Comparison of ENCODE assay signal across 26 cellular contexts in the genomic region with DNA sequence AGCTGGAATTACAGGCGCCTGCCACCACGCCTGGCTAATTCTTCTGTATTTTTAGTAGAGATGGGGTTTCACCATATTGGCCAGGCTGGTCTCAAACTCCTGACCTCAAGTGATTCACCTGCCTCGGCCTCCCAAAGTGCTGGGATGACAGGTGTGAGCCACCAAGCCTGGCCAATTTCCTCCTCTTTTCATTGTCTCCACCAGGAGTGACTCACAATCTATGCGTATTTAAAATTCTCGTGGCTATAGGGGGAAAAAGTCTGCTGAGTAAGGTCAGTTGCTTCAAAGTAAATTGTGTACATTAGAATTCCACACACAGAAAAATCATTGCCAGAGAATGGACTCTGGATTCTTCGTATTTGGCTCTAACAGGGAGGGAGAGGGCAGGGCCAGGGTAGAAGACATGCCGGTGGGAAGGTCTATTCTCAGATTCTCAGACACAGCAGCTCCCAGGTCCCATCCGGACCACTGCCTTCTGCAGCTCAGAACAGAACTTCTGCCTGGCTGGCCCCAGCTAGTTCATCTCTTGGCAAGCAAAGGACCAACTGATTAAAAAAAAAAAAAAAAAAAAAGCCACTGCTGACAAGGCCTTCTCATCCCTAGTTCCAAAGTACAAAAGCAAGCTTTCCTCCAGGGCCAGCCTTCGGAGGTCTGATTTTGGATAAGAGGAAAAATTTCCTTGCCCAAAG. TPM values are rescaled to one million over a fixed set of nuclear protein-coding genes. Genes with fewer than 3 reads are reported as not detected.
DNase-seq lines count a peak whose midpoint lies in the region; ATAC-seq, FAIRE-seq and TF ChIP-seq lines count a peak whose summit lies in the region.
"Had no signal": no experiment of that assay in that cellular context is flagged by ENCODE, and none has a peak within 500 bp of the region (broad histone marks: within the 10 kb centered on the region; RNA-seq: fewer than 3 reads in every experiment).

No MANE protein-coding gene starts in this region.

- H2AFZ ChIP-seq in HCT116 (ENCODE audit: low read depth, low read length, poor library complexity, severe bottlenecking): no peak overlapping the region
- H2AFZ ChIP-seq: neural progenitor cell had no signal

- FAIRE-seq in RCC 7860 (lab: Jason Lieb, UNC): no peak

- no peak overlapping the region for H3K4me2 ChIP-seq in HCT116 (ENCODE audit: low read length)
- H3K4me2 ChIP-seq: neural progenitor cell had no signal

- no peak for TF ChIP-seq POLR2A in HCT116 (IDR thresholded peaks at IDR 0.05; ENCODE audit: borderline replicate concordance, extremely low read depth, insufficient read depth, insufficient read length)

- POLR2A ChIA-PET in HCT116 (lab: Charles Lee): no interaction called here

- no peak for DNase-seq in HCT116 (ENCODE audit: low read depth, low spot score)
- peak; percentile 49 for DNase-seq in RCC 7860 (ENCODE audit: low spot score)
- peak; percentile 20 for DNase-seq in fibroblast of pulmonary artery (ENCODE audit: low read depth)
- no peak for DNase-seq in progenitor cell of endocrine pancreas (ENCODE audit: low spot score, unreplicated experiment)
- no peak for DNase-seq in HPDE6-E6E7 (ENCODE audit: extremely low spot score)
- DNase-seq in NCI-H446 treated with DMSO at 0.1 percent for 48 hours (lab: John Stamatoyannopoulos, UW): no peak
- no peak for DNase-seq in GDM1 (lab: John Stamatoyannopoulos, UW)
- DNase-seq: activated CD4-positive, alpha-beta T cell treated with anti-CD3 and anti-CD28 coated beads for 4 hours; endodermal cell; heart left ventricle; left ventricle myocardium superior; NCI-H1092; NCI-H1930; NCI-H524; Right ventricle myocardium superior; stimulated activated CD4-positive, alpha-beta T cell treated with anti-CD3 and anti-CD28 coated beads, Interleukin-4, amount 100 ng/mL, for 4 hours; stimulated activated naive CD8-positive, alpha-beta T cell treated with anti-CD3 and anti-CD28 coated beads, Interleukin-15, amount 100 ng/mL, for 72 hours; SW 1271 had no signal

- H3K27ac ChIP-seq in HCT116 (ENCODE audit: low read depth, low read length): no peak overlapping the region
- H3K27ac ChIP-seq: coronary artery, heart left ventricle, neural progenitor cell, spleen had no signal

- peak overlapping the region; percentile 79 for H3K27ac Mint-ChIP-seq in progenitor cell of endocrine pancreas
- H3K27ac Mint-ChIP-seq: activated naive CD4-positive, alpha-beta T cell treated with anti-CD3 and anti-CD28 coated beads, Interleukin-2, amount 50 U/mL, for 72 hours; activated T-helper 1 cell treated with anti-CD3 and anti-CD28 coated beads, Interleukin-12 subunit alpha, Interleukin-12 subunit beta, Interleukin-2, Interleukin-4 antibody, amounts not matched to agents 30 ng/mL and 10 ng/mL and 1 ng/mL, durations not matched to agents 14 hours and 24 hours and 36 hours; endodermal cell; neural progenitor cell; type B pancreatic cell had no signal

- peaks cover 0 to 10% of the 10 kb centered on the region in 2 experiments; a peak in 1 of 4 replicates for H3K4me1 ChIP-seq in HCT116 (ENCODE audit: control insufficient read depth in 1 of 2, insufficient read depth in 2 of 2, low read length in 2 of 2)

- CTCF ChIA-PET in HCT116 (lab: Charles Lee): no interaction called here

- H3K27me3 ChIP-seq in HCT116 (ENCODE audit: insufficient read depth, low read length): no peaks in the 10 kb centered on the region
- H3K27me3 ChIP-seq: heart left ventricle, neural progenitor cell, spleen had no signal

- no peak overlapping the region for H3K4me3 ChIP-seq in HCT116 (replicated peaks in 1 of 2; ENCODE audit: low read depth in 1 of 2, low read length in 2 of 2)
- H3K4me3 ChIP-seq in fibroblast of pulmonary artery (replicated peaks; ENCODE audit: low read depth, low read length): no peak overlapping the region
- H3K4me3 ChIP-seq: coronary artery, heart left ventricle, neural progenitor cell, spleen had no signal

- no peaks in the 10 kb centered on the region for H3K79me2 ChIP-seq in HCT116 (ENCODE audit: insufficient read depth, low read length)

- H3K9ac ChIP-seq in HCT116 (ENCODE audit: low read length): no peak overlapping the region
- H3K9ac ChIP-seq: neural progenitor cell had no signal

- H3K36me3 ChIP-seq in HCT116 (ENCODE audit: control insufficient read depth in 1 of 2, insufficient read depth in 2 of 2, low read length in 2 of 2): peaks cover 2 to 4% of the 10 kb centered on the region in 2 experiments; a peak in 3 of 4 replicates
- H3K36me3 ChIP-seq: neural progenitor cell had no signal

- H3K36me3 Mint-ChIP-seq in progenitor cell of endocrine pancreas (ENCODE audit: insufficient read depth): peaks cover 20% of the 10 kb centered on the region

- H4K20me1 ChIP-seq in HCT116 (ENCODE audit: insufficient read depth): no peaks in the 10 kb centered on the region

- ATAC-seq in HCT116: no peak
- ATAC-seq in GM21423 (IDR thresholded peaks at IDR 0.05; ENCODE audit: unreplicated experiment): no peak
- ATAC-seq: heart left ventricle; left ventricle myocardium superior; stimulated activated naive CD8-positive, alpha-beta T cell treated with anti-CD3 and anti-CD28 coated beads, Interleukin-15, amount 100 ng/mL, for 72 hours had no signal

- H3K4me3 Mint-ChIP-seq in progenitor cell of endocrine pancreas (ENCODE audit: low read depth): no peak overlapping the region
- H3K4me3 Mint-ChIP-seq: activated T-helper 1 cell treated with anti-CD3 and anti-CD28 coated beads, Interleukin-12 subunit alpha, Interleukin-12 subunit beta, Interleukin-2, Interleukin-4 antibody, amounts not matched to agents 30 ng/mL and 10 ng/mL and 1 ng/mL, durations not matched to agents 14 hours and 24 hours and 36 hours; endodermal cell; neural progenitor cell; stimulated activated naive CD8-positive, alpha-beta T cell treated with anti-CD3 and anti-CD28 coated beads, Interleukin-15, amount 100 ng/mL, for 72 hours; type B pancreatic cell had no signal

- no peak for TF ChIP-seq RAD21 in HCT116 (IDR thresholded peaks at IDR 0.05; ENCODE audit: low read depth)

- RAD21 ChIA-PET in HCT116 (lab: Charles Lee; ENCODE audit: low non-redundant PET in 1 of 2, low total read pairs in 2 of 2, uncharacterized antibody in 2 of 2, unreplicated experiment in 2 of 2): no interaction called here

- no peaks in the 10 kb centered on the region for H3K9me2 ChIP-seq in HCT116 (ENCODE audit: insufficient read depth)

- H3K4me1 Mint-ChIP-seq in progenitor cell of endocrine pancreas (ENCODE audit: low read depth): peaks cover 16% of the 10 kb centered on the region
- H3K4me1 Mint-ChIP-seq: endodermal cell had no signal

- H3K9me3 Mint-ChIP-seq in progenitor cell of endocrine pancreas (ENCODE audit: low read depth): no peaks in the 10 kb centered on the region
- H3K9me3 Mint-ChIP-seq: activated naive CD4-positive, alpha-beta T cell treated with anti-CD3 and anti-CD28 coated beads, Interleukin-2, amount 50 U/mL, for 72 hours; activated T-helper 1 cell treated with anti-CD3 and anti-CD28 coated beads, Interleukin-12 subunit alpha, Interleukin-12 subunit beta, Interleukin-2, Interleukin-4 antibody, amounts not matched to agents 30 ng/mL and 10 ng/mL and 1 ng/mL, durations not matched to agents 14 hours and 24 hours and 36 hours; brain; endodermal cell; neural progenitor cell; stimulated activated naive CD8-positive, alpha-beta T cell treated with anti-CD3 and anti-CD28 coated beads, Interleukin-15, amount 100 ng/mL, for 72 hours; type B pancreatic cell had no signal

- intact Hi-C loops in HCT116 (cut with micrococcal nuclease): no loop called here

- no peaks in the 10 kb centered on the region for H3K27me3 Mint-ChIP-seq in progenitor cell of endocrine pancreas
- H3K27me3 Mint-ChIP-seq: stimulated activated naive CD8-positive, alpha-beta T cell treated with anti-CD3 and anti-CD28 coated beads, Interleukin-15, amount 100 ng/mL, for 72 hours; type B pancreatic cell had no signal

- TF ChIP-seq CTCF in HCT116 (IDR thresholded peaks at IDR 0.05 in 2 of 3, conservative IDR thresholded peaks at IDR 0.05 in 1 of 3; ENCODE audit: borderline replicate concordance in 1 of 3, insufficient read depth in 1 of 3, low read depth in 2 of 3, low read length in 2 of 3) (no peak), fibroblast of pulmonary artery (IDR thresholded peaks at IDR 0.05; ENCODE audit: low read length, missing control alignments) (no peak), progenitor cell of endocrine pancreas (IDR thresholded peaks at IDR 0.05; ENCODE audit: unreplicated experiment) (no peak)

- BruUV-seq in HCT116 (replicated peaks; lab: Mats Ljungman, UMichigan): TSS peak; percentile 3

- H3K9me3 ChIP-seq in HCT116 (ENCODE audit: control insufficient read depth in 1 of 2, insufficient read depth in 1 of 2, low read depth in 1 of 2, low read length in 2 of 2): no peaks in the 10 kb centered on the region
- H3K9me3 ChIP-seq: heart left ventricle, spleen had no signal

TF ChIP-seq in HCT116, 20 proteins besides CTCF, POLR2A, EP300 and RAD21 (continues in another document):
- TF ChIP-seq, protein P1, sequence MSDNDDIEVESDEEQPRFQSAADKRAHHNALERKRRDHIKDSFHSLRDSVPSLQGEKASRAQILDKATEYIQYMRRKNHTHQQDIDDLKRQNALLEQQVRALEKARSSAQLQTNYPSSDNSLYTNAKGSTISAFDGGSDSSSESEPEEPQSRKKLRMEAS (IDR thresholded peaks at IDR 0.05): no peak
- no peak for TF ChIP-seq JUND (IDR thresholded peaks at IDR 0.05)
- TF ChIP-seq EZH2phosphoT487 (IDR thresholded peaks at IDR 0.05; ENCODE audit: borderline replicate concordance): no peak
- TF ChIP-seq CEBPB (IDR thresholded peaks at IDR 0.05; ENCODE audit: low read depth): no peak
- TF ChIP-seq ZNF274 (IDR thresholded peaks at IDR 0.05; ENCODE audit: low read depth, low read length): no peak
- TF ChIP-seq SIN3A (IDR thresholded peaks at IDR 0.05; ENCODE audit: low read depth): no peak

RNA-seq across cellular contexts. Expression of a gene that starts 22.2 kb away (rescaled TPM):
- total RNA-seq in HCT116 (2021; ENCODE audit: unreplicated experiment) (50.7 TPM), progenitor cell of endocrine pancreas (36.6 and 39.8 TPM in 2 replicates)
- 36.6 and 45.9 TPM in 2 replicates for polyA plus RNA-seq in HCT116 (2012)

RNA-seq across cellular contexts. Expression of a gene that starts 22.5 kb away (rescaled TPM):
- total RNA-seq in HCT116 (2021; ENCODE audit: unreplicated experiment): 257 TPM
- 215 and 226 TPM in 2 replicates for polyA plus RNA-seq in HCT116 (2012)
- total RNA-seq in progenitor cell of endocrine pancreas: 150 and 159 TPM in 2 replicates

RNA-seq across cellular contexts. Expression of a gene that starts 35.0 kb away (rescaled TPM):
- total RNA-seq in HCT116 (2021; ENCODE audit: unreplicated experiment): 173 TPM
- 154 and 174 TPM in 2 replicates for polyA plus RNA-seq in HCT116 (2012)
- 89.5 and 90.8 TPM in 2 replicates for total RNA-seq in progenitor cell of endocrine pancreas

Comparison
In these comparisons a context has a peak if more than half of its experiments do, and no peak if none do; other contexts are left out.
1. DNase-seq: peak in RCC 7860 (single experiment) and fibroblast of pulmonary artery (single experiment); none in HCT116 (single experiment), progenitor cell of endocrine pancreas (single experiment), HPDE6-E6E7 (single experiment), NCI-H446 treated with DMSO at 0.1 percent for 48 hours (single experiment) and GDM1 (single experiment).